In genomic region chr18:59582395-59582794, GRCh38 we compare ENCODE assay signal across 16 cellular contexts.
DNase-seq lines count a peak whose midpoint lies in the region; ATAC-seq and TF ChIP-seq lines count a peak whose summit lies in the region.
"Had no signal": no experiment of that assay in that cellular context is flagged by ENCODE, and none has a peak within 500 bp of the region (broad histone marks: within the 10 kb centered on the region; RNA-seq: fewer than 3 reads in every experiment).

No MANE protein-coding gene starts in this region.

- TF ChIP-seq POLR2A in thyroid gland (IDR thresholded peaks at IDR 0.05): no peak

- peak; percentile 47 to 93 for ATAC-seq in right cardiac atrium
- ATAC-seq: GM12878 had no signal

- H3K9me3 ChIP-seq in cardiac muscle cell (ENCODE audit: low read depth): no peaks in the 10 kb centered on the region
- H3K9me3 ChIP-seq in right atrium auricular region: no peaks in the 10 kb centered on the region
- no peaks in the 10 kb centered on the region for H3K9me3 ChIP-seq in right cardiac atrium (ENCODE audit: control insufficient read depth, low read length)
- H3K9me3 ChIP-seq in thyroid gland: no peaks in the 10 kb centered on the region
- H3K9me3 ChIP-seq: BE2C had no signal

- no peak overlapping the region for H3K27ac ChIP-seq in cardiac muscle cell
- H3K27ac ChIP-seq in right atrium auricular region: no peak overlapping the region
- no peak overlapping the region for H3K27ac ChIP-seq in right cardiac atrium (ENCODE audit: low read length)
- H3K27ac ChIP-seq in thyroid gland: no peak overlapping the region
- no peak overlapping the region for H3K27ac ChIP-seq in RWPE1

- H3K27me3 ChIP-seq in cardiac muscle cell (peaks cover under 1% of the 10 kb centered on the region), right atrium auricular region (no peaks in the 10 kb centered on the region), right cardiac atrium (ENCODE audit: control insufficient read depth, insufficient read depth) (no peaks in the 10 kb centered on the region), thyroid gland (no peaks in the 10 kb centered on the region)
- H3K27me3 ChIP-seq: BE2C had no signal

- DNase-seq in cardiac muscle cell (ENCODE audit: low read depth in 1 of 2, low spot score in 1 of 2) (peak; percentile 17 to 20), right atrium auricular region (ENCODE audit: low spot score) (no peak), GM03348 (ENCODE audit: low spot score) (peak; percentile 12), right cardiac atrium (peak in 2 of 3 donors; percentile 60 to 72), thyroid gland (peak; percentile 37 to 56), NCI-H510A (lab: John Stamatoyannopoulos, UW) (no peak), NCI-H2171 treated with DMSO at 0.1 percent for 48 hours (lab: John Stamatoyannopoulos, UW) (no peak), RWPE1 (ENCODE audit: low spot score) (no peak)
- DNase-seq: BE2C; C1 segment of cervical spinal cord; CD4-positive, alpha-beta memory T cell; DMS79 treated with DMSO at 0.1 percent for 48 hours; GF-D8; GOT3; H9 had no signal

- CTCF ChIA-PET in RWPE1 (lab: Yijun Ruan, JAX): no interaction called here

- no peak for TF ChIP-seq CTCF in cardiac muscle cell (IDR thresholded peaks at IDR 0.05; ENCODE audit: low read depth, low read length)
- no peak for TF ChIP-seq CTCF in right atrium auricular region (IDR thresholded peaks at IDR 0.05)
- TF ChIP-seq CTCF in thyroid gland (IDR thresholded peaks at IDR 0.05): no peak
- TF ChIP-seq CTCF in RWPE1 (conservative IDR thresholded peaks at IDR 0.05; ENCODE audit: low read depth): no peak

- WGBS in right cardiac atrium: 62% methylated on average over 1 of the region's 1 CpG
- WGBS in thyroid gland, 2 donors: 0 to 26% methylated on average over 1 of the region's 1 CpG

- intact Hi-C loops in right cardiac atrium (cut with DNase I): no loop called here
- intact Hi-C loops in thyroid gland (cut with DNase I): no loop called here

- POLR2A ChIA-PET in RWPE1 (lab: Yijun Ruan, JAX; ENCODE audit: low non-redundant PET): no interaction called here

- H3K36me3 ChIP-seq in cardiac muscle cell (no peaks in the 10 kb centered on the region), right atrium auricular region (no peaks in the 10 kb centered on the region), thyroid gland (no peaks in the 10 kb centered on the region)
- H3K36me3 ChIP-seq: BE2C had no signal

- H3K4me1 ChIP-seq in cardiac muscle cell (ENCODE audit: low read depth): peaks cover 11% of the 10 kb centered on the region
- no peaks in the 10 kb centered on the region for H3K4me1 ChIP-seq in right atrium auricular region
- no peaks in the 10 kb centered on the region for H3K4me1 ChIP-seq in right cardiac atrium (ENCODE audit: control insufficient read depth, insufficient read depth, low read length)
- peaks cover 6% of the 10 kb centered on the region in 2 donors for H3K4me1 ChIP-seq in thyroid gland
- H3K4me1 ChIP-seq: BE2C had no signal

- H3K4me3 ChIP-seq in cardiac muscle cell: no peak overlapping the region
- H3K4me3 ChIP-seq in right atrium auricular region: no peak overlapping the region
- no peak overlapping the region for H3K4me3 ChIP-seq in right cardiac atrium (ENCODE audit: low read length)
- no peak overlapping the region for H3K4me3 ChIP-seq in thyroid gland (replicated peaks in 1 of 3)
- H3K4me3 ChIP-seq: GM12878 had no signal

Comparison
In these comparisons a context has a peak if more than half of its experiments do, and no peak if none do; other contexts are left out.
1. DNase-seq: peak in cardiac muscle cell (2 of 2), GM03348 (single experiment), right cardiac atrium (2 of 3) and thyroid gland (2 of 2); none in right atrium auricular region (single experiment), NCI-H510A (single experiment), NCI-H2171 treated with DMSO at 0.1 percent for 48 hours (single experiment) and RWPE1 (single experiment).